8 cellular contexts compared by ENCODE assay signal in the genomic region with DNA sequence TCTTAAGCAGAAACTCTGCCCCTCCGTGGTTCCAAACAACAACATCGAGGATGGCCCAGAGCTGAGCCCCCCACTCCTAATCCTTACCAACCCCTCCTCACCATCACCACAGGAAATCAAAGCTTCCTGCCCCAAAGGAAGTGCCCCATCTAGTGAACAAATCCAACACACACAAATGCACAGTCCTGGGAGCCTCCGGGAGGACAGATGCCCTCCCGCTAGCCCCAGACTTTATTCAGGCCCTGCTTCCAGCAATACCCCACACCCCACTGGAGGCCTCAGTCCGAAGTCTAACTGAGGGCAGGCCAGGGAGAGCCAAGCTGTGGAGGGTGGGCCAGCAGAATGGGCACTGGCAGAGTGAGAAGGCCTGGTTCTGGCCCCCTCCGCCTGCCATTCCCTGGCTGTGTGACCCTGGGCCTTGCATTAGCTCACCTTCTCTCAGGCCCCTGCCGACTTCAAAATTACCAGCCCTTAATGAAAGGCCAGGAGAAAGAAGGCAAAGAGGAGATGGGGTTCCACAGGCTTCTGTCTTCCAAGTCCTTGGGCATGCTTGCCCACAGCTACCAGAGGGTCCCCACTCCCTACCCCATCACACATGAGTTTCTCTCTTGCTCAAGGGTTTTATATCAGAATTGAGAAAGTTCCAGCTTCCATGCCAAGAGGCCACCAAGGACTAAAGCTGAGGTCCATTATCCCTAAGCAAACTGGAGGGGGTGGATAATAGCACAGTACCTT. TPM values are rescaled to one million over a fixed set of nuclear protein-coding genes. Genes with fewer than 3 reads are reported as not detected.
DNase-seq lines count a peak whose midpoint lies in the region; ATAC-seq and TF ChIP-seq lines count a peak whose summit lies in the region.

No MANE protein-coding gene starts in this region.

- peak overlapping the region; percentile 78 to 84 (median 84) for H3K27ac Mint-ChIP-seq in H9
- H3K27ac Mint-ChIP-seq in activated B cell treated with CpG ODN at 0.5 μM for 24 hours = peak overlapping the region; percentile 93

- ATAC-seq in activated B cell treated with CpG ODN at 0.5 μM for 24 hours (ENCODE audit: low read depth) = no peak

- H3K36me3 Mint-ChIP-seq in H9 (ENCODE audit: insufficient read depth in 1 of 3, low read depth in 3 of 3) = peaks cover 2 to 9% (median 5%) of the 10 kb centered on the region in 3 experiments; a peak in 4 of 7 replicates
- peaks cover 9% of the 10 kb centered on the region for H3K36me3 Mint-ChIP-seq in activated B cell treated with CpG ODN at 0.5 μM for 24 hours (ENCODE audit: low read depth)

- H3K23me2 ChIP-seq in H9 (ENCODE audit: insufficient read length, low read depth, low read length, poor library complexity, severe bottlenecking) = peaks cover 11% of the 10 kb centered on the region

- H4K8ac ChIP-seq in H9 (replicated peaks; ENCODE audit: insufficient read length, low read depth, low read length) = no peak overlapping the region

- H3K4me3 ChIP-seq in left ventricle myocardium inferior (peak overlapping the region; percentile 88), spleen (peak overlapping the region; percentile 12 to 82 (median 78))

- H3K27me3 ChIP-seq in H9 (ENCODE audit: insufficient read depth, low read length) (no peaks in the 10 kb centered on the region), left ventricle myocardium inferior (ENCODE audit: low read depth) (no peaks in the 10 kb centered on the region), spleen (replicated peaks in 1 of 7) (no peaks in the 10 kb centered on the region)

- no peak overlapping the region for H3K56ac ChIP-seq in H9 (ENCODE audit: insufficient read length, low read depth, low read length)

- H3K14ac ChIP-seq in H9 (ENCODE audit: insufficient read depth, low read length) = no peak overlapping the region

- H3K4me1 ChIP-seq in H9 (ENCODE audit: insufficient read depth, low read length) (peaks cover 22% of the 10 kb centered on the region; the same call in 1 of the 2 replicates), left ventricle myocardium inferior (peaks cover 92% of the 10 kb centered on the region), spleen (peaks cover 62 to 93% (median 82%) of the 10 kb centered on the region in 6 donors)

- no peak overlapping the region for H2BK5ac ChIP-seq in H9 (ENCODE audit: insufficient read length, low read length)

- H3K4me3 Mint-ChIP-seq in H9 = peak overlapping the region; percentile 13 to 68
- H3K4me3 Mint-ChIP-seq in activated B cell treated with CpG ODN at 0.5 μM for 24 hours = peak overlapping the region; percentile 88

- CTCF ChIA-PET in activated B cell treated with CpG ODN at 0.5 μM for 24 hours (lab: Charles Lee) = interaction anchor here (0.7 to 5.2 kb wide), 8 partner anchors 10 to 74 kb away, joined by 4 to 72 read pairs (median 16); no protein-coding TSS in a partner anchor

- no peak overlapping the region for H3K4ac ChIP-seq in H9 (ENCODE audit: low read depth, low read length)

- peak overlapping the region; percentile 7 for H3K4me2 ChIP-seq in H9 (ENCODE audit: insufficient read depth, insufficient read length, low read length)

- H3K79me1 ChIP-seq in H9 (ENCODE audit: insufficient read depth, low read depth, low read length, poor library complexity, severe bottlenecking) = no peaks in the 10 kb centered on the region

- H4K20me1 ChIP-seq in H9 (ENCODE audit: control insufficient read depth, insufficient read depth, insufficient read length) = no peaks in the 10 kb centered on the region

- no peaks in the 10 kb centered on the region for H3K9me3 ChIP-seq in H9 (ENCODE audit: control insufficient read depth, low read depth, low read length)
- H3K9me3 ChIP-seq in left ventricle myocardium inferior (replicated peaks) = no peaks in the 10 kb centered on the region
- no peaks in the 10 kb centered on the region for H3K9me3 ChIP-seq in spleen

- no peak overlapping the region for H2BK12ac ChIP-seq in H9 (ENCODE audit: insufficient read length, low read depth, low read length)

- H3K27me3 Mint-ChIP-seq in H9 (ENCODE audit: low read depth) (peaks cover 7% of the 10 kb centered on the region), activated B cell treated with CpG ODN at 0.5 μM for 24 hours (no peaks in the 10 kb centered on the region)

- H3K9me3 Mint-ChIP-seq in H9 (no peaks in the 10 kb centered on the region), activated B cell treated with CpG ODN at 0.5 μM for 24 hours (no peaks in the 10 kb centered on the region)

- intact Hi-C loops in activated B cell treated with CpG ODN at 0.5 μM for 24 hours (cut with micrococcal nuclease) (loop anchor here (2.0 kb wide), 1 partner anchor 15 kb away; no protein-coding TSS in a partner anchor), left ventricle myocardium inferior (cut with micrococcal nuclease) (no loop called here), spleen (cut with DNase I; ENCODE audit: low total_unique reads) (no loop called here)

- H3K36me3 ChIP-seq in left ventricle myocardium inferior = no peaks in the 10 kb centered on the region
- H3K36me3 ChIP-seq in spleen = peaks cover 0 to 11% (median 0%) of the 10 kb centered on the region in 6 donors

- H3T11ph ChIP-seq in H9 (ENCODE audit: low read length) = no peak overlapping the region

- H3K79me2 ChIP-seq in H9 (ENCODE audit: insufficient read depth, low read length) = peaks cover 23% of the 10 kb centered on the region; the same call in 1 of the 2 replicates

- H2BK20ac ChIP-seq in H9 (ENCODE audit: low read depth, low read length, poor library complexity, severe bottlenecking) = no peak overlapping the region

- TF ChIP-seq POLR2A in spleen (IDR thresholded peaks at IDR 0.05) = peak in 1 of 3 donors; percentile 14

- DNase-seq in H9 = no peak
- DNase-seq in activated B cell treated with CpG ODN at 0.5 μM for 24 hours = no peak
- DNase-seq in left ventricle myocardium inferior = no peak
- peak; percentile 71 for DNase-seq in spleen
- no peak for DNase-seq in pons (ENCODE audit: low spot score)
- DNase-seq in activated CD4-positive, CD25-positive, alpha-beta regulatory T cell treated with anti-CD3 and anti-CD28 coated beads, Interleukin-2, amount 50 U/mL, for 72 hours = no peak
- no peak for DNase-seq in hippocampal formation (lab: John Stamatoyannopoulos, UW)
- no peak for DNase-seq in middle frontal gyrus (ENCODE audit: extremely low spot score, low spot score)

- no peak overlapping the region for H3K18ac ChIP-seq in H9 (ENCODE audit: insufficient read length, low read depth, low read length)

- H3K4me1 Mint-ChIP-seq in H9 = peaks cover 67 to 69% of the 10 kb centered on the region in 2 experiments
- H3K4me1 Mint-ChIP-seq in activated B cell treated with CpG ODN at 0.5 μM for 24 hours = peaks cover 79% of the 10 kb centered on the region

- TF ChIP-seq CTCF in H9 (conservative IDR thresholded peaks at IDR 0.05) = peak; percentile 39
- no peak for TF ChIP-seq CTCF in activated B cell treated with CpG ODN at 0.5 μM for 24 hours (IDR thresholded peaks at IDR 0.05)
- TF ChIP-seq CTCF in left ventricle myocardium inferior (IDR thresholded peaks at IDR 0.05; ENCODE audit: borderline replicate concordance) = peak; percentile 39
- peak in 4 of 11 experiments; percentile 6 to 33 (median 28) for TF ChIP-seq CTCF in spleen (IDR thresholded peaks at IDR 0.05 in 8 of 11, conservative IDR thresholded peaks at IDR 0.05 in 3 of 11)

- H3K27ac ChIP-seq in H9 (ENCODE audit: insufficient read length, low read depth, low read length) (no peak overlapping the region), left ventricle myocardium inferior (replicated peaks) (peak overlapping the region; percentile 99), spleen (peak overlapping the region; percentile 91 to 98 (median 96))

- no peak overlapping the region for H4K91ac ChIP-seq in H9 (ENCODE audit: insufficient read length, low read depth, low read length)

- no peak overlapping the region for H2AK5ac ChIP-seq in H9 (ENCODE audit: insufficient read length, low read length)

- no peak overlapping the region for H4K5ac ChIP-seq in H9 (ENCODE audit: insufficient read length, low read depth, low read length)

- 0 out of 2 replicates have a peak overlapping the region, but pooled peaks have one; percentile 14 for H2BK15ac ChIP-seq in H9 (ENCODE audit: low read depth, low read length)

- H3K9ac ChIP-seq in H9 (ENCODE audit: extremely low read depth, insufficient read length, low read length) = no peak overlapping the region

- H3K23ac ChIP-seq in H9 (ENCODE audit: insufficient read length, low read depth, low read length) = no peak overlapping the region

- POLR2A ChIA-PET in activated B cell treated with CpG ODN at 0.5 μM for 24 hours (lab: Charles Lee) = interaction anchor here (2.0 to 19.6 kb wide), 3 partner anchors 7 to 17 kb away, joined by 7 to 573 read pairs (median 103); no protein-coding TSS in a partner anchor

- H2BK120ac ChIP-seq in H9 (ENCODE audit: low read depth, low read length, poor library complexity, severe bottlenecking) = no peak overlapping the region

- no peak overlapping the region for H2AFZ ChIP-seq in H9 (ENCODE audit: low read length)

- WGBS in H9 (ENCODE audit: extremely low coverage, insufficient read length, low lambda C conversion rate) = no CpG with 5 or more reads among the region's 7 CpGs
- 11 to 17% (median 14%) methylated on average over 7 of the region's 7 CpGs for WGBS in spleen, 5 donors

RNA-seq across cellular contexts. Expression of gene HDAC7, which starts 2.3 kb away (rescaled TPM):
- 69.3 and 72.1 TPM in 2 replicates for total RNA-seq in H9 (2021)
- 103 and 126 TPM in 2 replicates for total RNA-seq in activated B cell treated with CpG ODN at 0.5 μM for 24 hours
- 47.1 TPM for total RNA-seq in left ventricle myocardium inferior
- 100 to 1,000 TPM in 5 of 7 donors, 10 to 100 TPM in 2; 74.9 to 158 (median 132) TPM for total RNA-seq in spleen
- polyA plus RNA-seq in spleen = 10 to 100 TPM; 39.6 to 76.7 (median 52.2) TPM

RNA-seq across cellular contexts. Expression of gene SLC48A1, which starts 44.4 kb away (rescaled TPM):
- total RNA-seq in H9 (2021) (10.6 TPM in 2 replicates), activated B cell treated with CpG ODN at 0.5 μM for 24 hours (12.7 and 12.8 TPM in 2 replicates), left ventricle myocardium inferior (25.3 TPM), spleen (10 to 100 TPM; 20.2 to 66.4 (median 42.3) TPM)
- polyA plus RNA-seq in spleen = 10 to 100 TPM in 1 of 3 donors, 1 to 10 TPM in 2; 8.4 to 24.1 (median 9.5) TPM

RNA-seq across cellular contexts. Expression of gene RAPGEF3, which starts 58.8 kb away (rescaled TPM):
- total RNA-seq in H9 (2021) = 5.6 and 7.4 TPM in 2 replicates
- 2.7 and 5.0 TPM in 2 replicates for total RNA-seq in activated B cell treated with CpG ODN at 0.5 μM for 24 hours
- 34.8 TPM for total RNA-seq in left ventricle myocardium inferior
- total RNA-seq in spleen = 10 to 100 TPM; 50.6 to 84.3 (median 57.8) TPM
- polyA plus RNA-seq in spleen = 100 to 1,000 TPM in 1 of 3 donors, 10 to 100 TPM in 2; 21.4 to 116 (median 64.3) TPM
